18 cellular contexts compared by ENCODE assay signal in genomic region chrX:121191779-121192178, GRCh38.
DNase-seq lines count a peak whose midpoint lies in the region; ATAC-seq lines count a peak whose summit lies in the region.
"Had no signal": no experiment of that assay in that cellular context is flagged by ENCODE, and none has a peak within 500 bp of the region (broad histone marks: within the 10 kb centered on the region; RNA-seq: fewer than 3 reads in every experiment).

No MANE protein-coding gene starts in this region.

- peak; percentile 65 for DNase-seq in Daoy (ENCODE audit: low read depth)
- DNase-seq in NCI-H1105 (lab: John Stamatoyannopoulos, UW) = peak; percentile 47
- peak; percentile 16 for DNase-seq in NCI-H748 treated with DMSO at 0.1 percent for 48 hours (lab: John Stamatoyannopoulos, UW)
- DNase-seq in NCI-H524 (lab: John Stamatoyannopoulos, UW) = no peak
- DNase-seq in effector CD4-positive, alpha-beta T cell = no peak
- DNase-seq: C1 segment of cervical spinal cord; Calu3; CD4-positive, alpha-beta memory T cell; COR-L47; DMS53; DND-41; EL; GDM1; GM23248; H7; HCEC 1CT had no signal

- ATAC-seq in HG02678 (IDR thresholded peaks at IDR 0.05; ENCODE audit: unreplicated experiment) = no peak
- ATAC-seq: GM12878 had no signal

Comparison
In these comparisons a context has a peak if more than half of its experiments do, and no peak if none do; other contexts are left out.
1. DNase-seq: peak in Daoy (single experiment), NCI-H1105 (single experiment) and NCI-H748 treated with DMSO at 0.1 percent for 48 hours (single experiment); none in NCI-H524 (0 of 2) and effector CD4-positive, alpha-beta T cell (single experiment).